28 cellular contexts compared by ENCODE assay signal in the genomic region with DNA sequence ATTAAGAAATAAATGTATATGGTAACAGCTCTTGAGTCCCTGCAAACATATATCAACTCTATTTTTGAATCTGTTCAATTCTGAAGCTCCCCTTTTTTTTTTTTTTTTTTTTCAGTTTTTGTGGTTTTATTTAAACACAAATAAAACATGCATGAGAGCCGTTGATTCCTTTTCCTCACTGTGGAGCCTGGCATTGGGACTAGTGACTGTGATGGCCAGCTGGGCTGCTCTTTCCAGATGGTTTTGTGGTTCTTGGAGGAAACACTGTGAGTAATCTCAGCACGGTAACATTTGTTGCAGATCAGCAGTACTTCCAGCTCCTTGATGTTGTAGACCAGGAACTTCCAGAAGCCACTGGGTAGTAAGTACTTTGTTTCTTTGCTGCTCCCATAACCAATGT. TPM values are rescaled to one million over a fixed set of nuclear protein-coding genes. Genes with fewer than 3 reads are reported as not detected.
A peak's percentile ranks its signal among the peaks of the same experiment; 100 is the strongest.
DNase-seq lines count a peak whose midpoint lies in the region; ATAC-seq and TF ChIP-seq lines count a peak whose summit lies in the region.
"Had no signal": no experiment of that assay in that cellular context is flagged by ENCODE, and none has a peak within 500 bp of the region (broad histone marks: within the 10 kb centered on the region; RNA-seq: fewer than 3 reads in every experiment).

No MANE protein-coding gene starts in this region.

- no peak overlapping the region for H2AFZ ChIP-seq in GM23248

- ATAC-seq in T-helper 17 cell: no peak
- ATAC-seq in stimulated activated naive CD8-positive, alpha-beta T cell treated with anti-CD3 and anti-CD28 coated beads, Interleukin-15, amount 100 ng/mL, for 72 hours: no peak
- ATAC-seq in activated CD4-positive, CD25-positive, alpha-beta regulatory T cell treated with anti-CD3 and anti-CD28 coated beads, Interleukin-2, amount 50 U/mL, for 24 hours: no peak
- no peak for ATAC-seq in GM21381 (IDR thresholded peaks at IDR 0.05; ENCODE audit: unreplicated experiment)
- ATAC-seq: HCT116; left colon; mucosa of descending colon; stimulated activated memory B cell treated with anti-CD40 and anti-IgM and Interleukin-4, amounts not matched to agents 10 μg/mL and 1 μg/mL and 100 μg/mL, for 72 hours had no signal

- no peak overlapping the region for H3K27ac ChIP-seq in GM23248
- H3K27ac ChIP-seq: esophagus squamous epithelium had no signal

- H3K36me3 Mint-ChIP-seq in T-helper 17 cell (ENCODE audit: low read depth): peaks cover 6% of the 10 kb centered on the region

- H3K4me3 ChIP-seq in AG10803 (ENCODE audit: low read length) (no peak overlapping the region), GM23248 (no peak overlapping the region), fibroblast of mammary gland (ENCODE audit: control insufficient read depth, low read depth, low read length) (no peak overlapping the region)
- H3K4me3 ChIP-seq: esophagus squamous epithelium, mucosa of descending colon had no signal

- H3K36me3 ChIP-seq in GM23248 (ENCODE audit: low read depth): peaks cover 23% of the 10 kb centered on the region

- 66 to 69% methylated on average over 2 of the region's 2 CpGs for WGBS in GM23248 (ENCODE audit: low coverage in 1 of 2, low lambda C conversion rate in 2 of 2, missing lambda C conversion rate in 2 of 2), 2 experiments

- no peaks in the 10 kb centered on the region for H3K27me3 ChIP-seq in GM23248 (replicated peaks; ENCODE audit: insufficient read depth)
- H3K27me3 ChIP-seq: esophagus squamous epithelium had no signal

- TF ChIP-seq CTCF in AG10803 (conservative IDR thresholded peaks at IDR 0.05; ENCODE audit: low read length) (no peak), fibroblast of mammary gland (conservative IDR thresholded peaks at IDR 0.05; ENCODE audit: control insufficient read depth, insufficient read depth, low read depth, low read length) (no peak)

- H3K9me3 ChIP-seq in GM23248 (ENCODE audit: low read depth) (no peaks in the 10 kb centered on the region), T-helper 17 cell (ENCODE audit: control insufficient read depth, low read length, poor library complexity, severe bottlenecking) (no peaks in the 10 kb centered on the region)
- H3K9me3 ChIP-seq: Caco-2, esophagus squamous epithelium, mucosa of descending colon had no signal

- peaks cover 5% of the 10 kb centered on the region for H3K4me1 Mint-ChIP-seq in T-helper 17 cell
- H3K4me1 Mint-ChIP-seq in stimulated activated naive CD8-positive, alpha-beta T cell treated with anti-CD3 and anti-CD28 coated beads, Interleukin-15, amount 100 ng/mL, for 72 hours: no peaks in the 10 kb centered on the region
- H3K4me1 Mint-ChIP-seq: CD14-positive monocyte, nephron progenitor cell had no signal

- H3K4me3 Mint-ChIP-seq in T-helper 17 cell: no peak overlapping the region
- H3K4me3 Mint-ChIP-seq in stimulated activated naive CD8-positive, alpha-beta T cell treated with anti-CD3 and anti-CD28 coated beads, Interleukin-15, amount 100 ng/mL, for 72 hours: no peak overlapping the region
- H3K4me3 Mint-ChIP-seq: CD14-positive monocyte; nephron progenitor cell; stimulated activated memory B cell treated with anti-CD40 and anti-IgM and Interleukin-4, amounts not matched to agents 10 μg/mL and 1 μg/mL and 100 μg/mL, for 72 hours had no signal

- in situ Hi-C loops in GM23248 (cut with MboI): loop anchor here (25.0 kb wide), 1 partner anchor 502 kb away; a partner anchor contains a TSS

- H3K9me3 Mint-ChIP-seq in stimulated activated naive CD8-positive, alpha-beta T cell treated with anti-CD3 and anti-CD28 coated beads, Interleukin-15, amount 100 ng/mL, for 72 hours: no peaks in the 10 kb centered on the region
- H3K9me3 Mint-ChIP-seq: CD14-positive monocyte; nephron progenitor cell; stimulated activated memory B cell treated with anti-CD40 and anti-IgM and Interleukin-4, amounts not matched to agents 10 μg/mL and 1 μg/mL and 100 μg/mL, for 72 hours had no signal

- peak overlapping the region; percentile 24 for H3K27ac Mint-ChIP-seq in T-helper 17 cell
- no peak overlapping the region for H3K27ac Mint-ChIP-seq in stimulated activated naive CD8-positive, alpha-beta T cell treated with anti-CD3 and anti-CD28 coated beads, Interleukin-15, amount 100 ng/mL, for 72 hours
- H3K27ac Mint-ChIP-seq: stimulated activated memory B cell treated with anti-CD40 and anti-IgM and Interleukin-4, amounts not matched to agents 10 μg/mL and 1 μg/mL and 100 μg/mL, for 72 hours had no signal

- peaks cover 19% of the 10 kb centered on the region for H3K79me2 ChIP-seq in GM23248 (ENCODE audit: insufficient read depth)

- peaks cover 14% of the 10 kb centered on the region for H3K4me1 ChIP-seq in GM23248 (ENCODE audit: insufficient read depth)
- H3K4me1 ChIP-seq: Caco-2 had no signal

- no peaks in the 10 kb centered on the region for H4K20me1 ChIP-seq in GM23248 (ENCODE audit: insufficient read depth)

- DNase-seq in AG10803 (ENCODE audit: low read depth) (peak; percentile 78), GM23248 (peak; percentile 43), T-helper 17 cell (no peak), fibroblast of mammary gland (ENCODE audit: low read depth) (peak; percentile 63), NCI-H510A treated with DMSO at 0.1 percent for 48 hours (lab: John Stamatoyannopoulos, UW) (no peak)
- DNase-seq in stimulated activated naive CD8-positive, alpha-beta T cell treated with anti-CD3 and anti-CD28 coated beads, Interleukin-15, amount 100 ng/mL, for 72 hours: no peak
- DNase-seq: ACHN; activated CD4-positive, CD25-positive, alpha-beta regulatory T cell; activated naive CD4-positive, alpha-beta T cell; activated T-cell treated with anti-CD3 and anti-CD28 coated beads, Interleukin-2, amount 50 U/mL, for 48 hours; Caco-2; DMS79 treated with DMSO at 0.1 percent for 48 hours; esophagus squamous epithelium; Karpas-422; left colon; mammary epithelial cell; mucosa of descending colon; MV-4-11; NCI-H146; NCI-H2107; nephron progenitor cell; substantia nigra; trophoblast cell had no signal

- no peaks in the 10 kb centered on the region for H3K27me3 Mint-ChIP-seq in T-helper 17 cell
- no peaks in the 10 kb centered on the region for H3K27me3 Mint-ChIP-seq in stimulated activated naive CD8-positive, alpha-beta T cell treated with anti-CD3 and anti-CD28 coated beads, Interleukin-15, amount 100 ng/mL, for 72 hours
- H3K27me3 Mint-ChIP-seq: stimulated activated memory B cell treated with anti-CD40 and anti-IgM and Interleukin-4, amounts not matched to agents 10 μg/mL and 1 μg/mL and 100 μg/mL, for 72 hours had no signal

- no peak overlapping the region for H3K9ac ChIP-seq in GM23248

- H3K4me2 ChIP-seq in GM23248 (ENCODE audit: unreplicated experiment): no peak overlapping the region

- H3K9me2 ChIP-seq in GM23248 (ENCODE audit: insufficient read depth): no peaks in the 10 kb centered on the region

- H3F3A ChIP-seq in GM23248 (ENCODE audit: insufficient read depth): peaks cover 30% of the 10 kb centered on the region

RNA-seq across cellular contexts. Expression of a gene that starts 15.9 kb away (rescaled TPM):
- 29.6 and 52.6 TPM in 2 replicates for total RNA-seq in GM23248 (2014; rRNA removed; shearing (Covaris generic))
- polyA plus RNA-seq in GM23248 (2016; fragmentation: Nextera tagmentation; extraction: Ambion mirVana): 229 and 236 TPM in 2 replicates
- 10 to 100 TPM; 43.0 to 50.4 TPM for total RNA-seq in T-helper 17 cell

RNA-seq across cellular contexts. Expression of a gene that starts 16.1 kb away (rescaled TPM):
- 0.76 and 1.7 TPM in 2 replicates for total RNA-seq in GM23248 (2014; rRNA removed; shearing (Covaris generic))
- 0.75 and 0.99 TPM in 2 replicates for polyA plus RNA-seq in GM23248 (2016; fragmentation: Nextera tagmentation; extraction: Ambion mirVana)
- 1 to 10 TPM; 2.8 to 3.3 TPM for total RNA-seq in T-helper 17 cell

RNA-seq across cellular contexts. Expression of a gene that starts 46.7 kb away (rescaled TPM):
- total RNA-seq in GM23248 (2014; rRNA removed; shearing (Covaris generic)): 27.0 and 34.3 TPM in 2 replicates
- polyA plus RNA-seq in GM23248 (2016; fragmentation: Nextera tagmentation; extraction: Ambion mirVana): 18.2 and 18.8 TPM in 2 replicates
- 1 to 10 TPM; 7.0 to 8.9 TPM for total RNA-seq in T-helper 17 cell

Comparison
In these comparisons a context has a peak if more than half of its experiments do, and no peak if none do; other contexts are left out.
1. DNase-seq: peak in AG10803 (single experiment), GM23248 (single experiment) and fibroblast of mammary gland (single experiment); none in T-helper 17 cell (0 of 3), NCI-H510A treated with DMSO at 0.1 percent for 48 hours (single experiment) and stimulated activated naive CD8-positive, alpha-beta T cell treated with anti-CD3 and anti-CD28 coated beads, Interleukin-15, amount 100 ng/mL, for 72 hours (0 of 2).